ENCODE assay signal across 29 cellular contexts in genomic region chr5:146018461-146019375, GRCh38.
"Had no signal": no experiment of that assay in that cellular context is flagged by ENCODE, and none has a peak within 500 bp of the region (broad histone marks: within the 10 kb centered on the region; RNA-seq: fewer than 3 reads in every experiment).

No MANE protein-coding gene starts in this region.

- H3K4me1 Mint-ChIP-seq: activated B cell treated with CpG ODN at 0.5 μM for 24 hours; activated naive CD4-positive, alpha-beta T cell treated with anti-CD3 and anti-CD28 coated beads, Interleukin-2, amount 10 ng/mL, durations not matched to agents 7 days and 5 days; activated naive CD8-positive, alpha-beta T cell treated with anti-CD3 and anti-CD28 coated beads for 36 hours; activated T-helper 17 cell treated with anti-CD3 and anti-CD28 coated beads, Interleukin-2, amount 50 U/mL, for 72 hours had no signal

- H3K27ac ChIP-seq: adrenal gland, body of pancreas, KMS-11, Peyer's patch, RWPE1 had no signal

- H3K9ac ChIP-seq: KMS-11 had no signal

- H3K27me3 Mint-ChIP-seq: activated B cell treated with CpG ODN at 0.5 μM for 24 hours; activated naive CD4-positive, alpha-beta T cell treated with anti-CD3 and anti-CD28 coated beads, Interleukin-2, amount 10 ng/mL, durations not matched to agents 7 days and 5 days had no signal

- H3K4me3 ChIP-seq: adrenal gland, body of pancreas, Peyer's patch had no signal

- H3K9me3 ChIP-seq: adrenal gland, body of pancreas, Peyer's patch had no signal

- H3K36me3 ChIP-seq: adrenal gland had no signal

- H3K4me3 Mint-ChIP-seq: activated B cell treated with CpG ODN at 0.5 μM for 24 hours; activated CD4-positive, alpha-beta memory T cell treated with anti-CD3 and anti-CD28 coated beads for 36 hours; activated CD4-positive, alpha-beta T cell treated with anti-CD3 and anti-CD28 coated beads, Interleukin-2, amount 10 ng/mL, durations not matched to agents 7 days and 5 days; activated naive CD4-positive, alpha-beta T cell treated with anti-CD3 and anti-CD28 coated beads, Interleukin-2, amount 10 ng/mL, durations not matched to agents 7 days and 5 days; activated naive CD8-positive, alpha-beta T cell treated with anti-CD3 and anti-CD28 coated beads for 36 hours; activated T-helper 17 cell treated with anti-CD3 and anti-CD28 coated beads, Interleukin-2, amount 50 U/mL, for 72 hours; T-helper 1 cell treated with Interleukin-12 subunit alpha and Interleukin-12 subunit beta and Interleukin-4 antibody, amounts not matched to agents 30 μg/mL and 1 μg/mL, for 36 hours had no signal

- H3K9me3 Mint-ChIP-seq: activated B cell treated with CpG ODN at 0.5 μM for 24 hours; activated CD4-positive, alpha-beta memory T cell treated with anti-CD3 and anti-CD28 coated beads for 36 hours; activated CD4-positive, alpha-beta T cell treated with anti-CD3 and anti-CD28 coated beads, Interleukin-2, amount 10 ng/mL, durations not matched to agents 7 days and 5 days; activated naive CD4-positive, alpha-beta T cell treated with anti-CD3 and anti-CD28 coated beads, Interleukin-2, amount 10 ng/mL, durations not matched to agents 7 days and 5 days; activated T-helper 17 cell treated with anti-CD3 and anti-CD28 coated beads, Interleukin-2, amount 50 U/mL, for 72 hours had no signal

- H3K4me1 ChIP-seq: adrenal gland, body of pancreas, Peyer's patch had no signal

- DNase-seq: activated B cell treated with CpG ODN at 0.5 μM for 24 hours; activated CD4-positive, alpha-beta memory T cell treated with anti-CD3 and anti-CD28 coated beads for 36 hours; activated CD4-positive, alpha-beta T cell treated with anti-CD3 and anti-CD28 coated beads for 1 hour; activated CD4-positive, alpha-beta T cell treated with anti-CD3 and anti-CD28 coated beads, Interleukin-2, amount 10 ng/mL, durations not matched to agents 7 days and 5 days; activated CD8-positive, alpha-beta memory T cell treated with anti-CD3 and anti-CD28 coated beads for 24 hours; activated gamma-delta T cell treated with Interleukin-2 at 50 U/mL for 16 hours; activated naive CD4-positive, alpha-beta T cell treated with anti-CD3 and anti-CD28 coated beads, Interleukin-2, amount 10 ng/mL, durations not matched to agents 7 days and 5 days; activated naive CD8-positive, alpha-beta T cell treated with anti-CD3 and anti-CD28 coated beads for 36 hours; activated T-cell treated with anti-CD3 and anti-CD28 coated beads, Interleukin-2, amount 50 U/mL, for 48 hours; adrenal gland; anterior cingulate cortex; body of pancreas; central memory CD4-positive, alpha-beta T cell; NCI-H1092; NCI-H1417; NCI-H1930; NCI-H2171 treated with DMSO at 0.1 percent for 48 hours; NCI-H226; NCI-H510A; NCI-H526 treated with DMSO at 0.1 percent for 48 hours; NCI-H82; NK-92 treated with Interleukin-12 subunit alpha and Interleukin-12 subunit beta, amount 100 ng/mL, for 24 hours; OCI-M1; Peyer's patch; SHP77 had no signal

- H3K36me3 Mint-ChIP-seq: activated CD4-positive, alpha-beta memory T cell treated with anti-CD3 and anti-CD28 coated beads for 36 hours; activated naive CD4-positive, alpha-beta T cell treated with anti-CD3 and anti-CD28 coated beads, Interleukin-2, amount 10 ng/mL, durations not matched to agents 7 days and 5 days; activated naive CD8-positive, alpha-beta T cell treated with anti-CD3 and anti-CD28 coated beads for 36 hours had no signal

- H3K27ac Mint-ChIP-seq: activated B cell treated with CpG ODN at 0.5 μM for 24 hours; activated CD4-positive, alpha-beta memory T cell treated with anti-CD3 and anti-CD28 coated beads for 36 hours; activated CD4-positive, alpha-beta T cell treated with anti-CD3 and anti-CD28 coated beads, Interleukin-2, amount 10 ng/mL, durations not matched to agents 7 days and 5 days; activated naive CD4-positive, alpha-beta T cell treated with anti-CD3 and anti-CD28 coated beads, Interleukin-2, amount 10 ng/mL, durations not matched to agents 7 days and 5 days; activated naive CD8-positive, alpha-beta T cell treated with anti-CD3 and anti-CD28 coated beads for 36 hours; activated T-helper 17 cell treated with anti-CD3 and anti-CD28 coated beads, Interleukin-2, amount 50 U/mL, for 72 hours; T-helper 1 cell treated with Interleukin-12 subunit alpha and Interleukin-12 subunit beta and Interleukin-4 antibody, amounts not matched to agents 30 μg/mL and 1 μg/mL, for 36 hours had no signal

- H3K27me3 ChIP-seq: adrenal gland, body of pancreas, Peyer's patch had no signal

- ATAC-seq: activated T-helper 17 cell treated with anti-CD3 and anti-CD28 coated beads, Interleukin-2, amount 50 U/mL, for 72 hours; body of pancreas had no signal

- H3K4me2 ChIP-seq: KMS-11 had no signal
